Comparison of ENCODE assay signal across 16 cellular contexts in genomic region chr11:47056261-47056915, GRCh38.
DNase-seq lines count a peak whose midpoint lies in the region; ATAC-seq and TF ChIP-seq lines count a peak whose summit lies in the region.
"Had no signal": no experiment of that assay in that cellular context is flagged by ENCODE, and none has a peak within 500 bp of the region (broad histone marks: within the 10 kb centered on the region; RNA-seq: fewer than 3 reads in every experiment).

No MANE protein-coding gene starts in this region.

- no peak overlapping the region for H3K14ac ChIP-seq in H9 (ENCODE audit: insufficient read depth, low read length)

- no peaks in the 10 kb centered on the region for H3K79me1 ChIP-seq in H9 (ENCODE audit: insufficient read depth, low read depth, low read length, poor library complexity, severe bottlenecking)

- H2BK5ac ChIP-seq in H9 (ENCODE audit: insufficient read length, low read length): no peak overlapping the region

- H3T11ph ChIP-seq in H9 (ENCODE audit: low read length): no peak overlapping the region

- no peak for DNase-seq in H9
- no peak for DNase-seq in SK-N-SH
- peak; percentile 71 for DNase-seq in fibroblast of mammary gland (ENCODE audit: low read depth)
- peak; percentile 18 for DNase-seq in smooth muscle cell of the brain vasculature (ENCODE audit: low read depth, low spot score)
- DNase-seq in NK-92 treated with Interleukin-12 subunit alpha and Interleukin-12 subunit beta, amount 100 ng/mL, for 24 hours (lab: John Stamatoyannopoulos, UW): no peak
- DNase-seq in NCI-H1694 (lab: John Stamatoyannopoulos, UW): no peak
- DNase-seq: GF-D8, H7, lower lobe of right lung, NCI-H1105, psoas muscle, T-helper 2 cell, tibial artery had no signal

- H3K4me2 ChIP-seq in H9 (ENCODE audit: insufficient read depth, insufficient read length, low read length): no peak overlapping the region
- H3K4me2 ChIP-seq in SK-N-SH: no peak overlapping the region

- no peak overlapping the region for H3K18ac ChIP-seq in H9 (ENCODE audit: insufficient read length, low read depth, low read length)

- no peak for ATAC-seq in HG02840 (IDR thresholded peaks at IDR 0.05; ENCODE audit: low FRiP score, unreplicated experiment)
- ATAC-seq: gastroesophageal sphincter, lower lobe of right lung, psoas muscle had no signal

- peaks cover 10% of the 10 kb centered on the region for H3K4me1 ChIP-seq in H9 (ENCODE audit: insufficient read depth, low read length)
- peaks cover 0 to 27% of the 10 kb centered on the region in 2 experiments; a peak in 1 of 4 replicates for H3K4me1 ChIP-seq in SK-N-SH (ENCODE audit: control insufficient read depth in 1 of 2, insufficient read depth in 2 of 2, low read depth in 1 of 2, low read length in 1 of 2)
- H3K4me1 ChIP-seq: lower lobe of right lung, psoas muscle had no signal

- H3K9me2 ChIP-seq in SK-N-SH: no peaks in the 10 kb centered on the region

- H4K91ac ChIP-seq in H9 (ENCODE audit: insufficient read length, low read depth, low read length): no peak overlapping the region

- H3K27me3 ChIP-seq in H9 (ENCODE audit: insufficient read depth, low read length): no peaks in the 10 kb centered on the region
- H3K27me3 ChIP-seq in SK-N-SH (ENCODE audit: insufficient read depth): no peaks in the 10 kb centered on the region
- H3K27me3 ChIP-seq: adrenal gland, gastroesophageal sphincter, tibial artery had no signal

- H2BK20ac ChIP-seq in H9 (ENCODE audit: low read depth, low read length, poor library complexity, severe bottlenecking): no peak overlapping the region

- WGBS in H9 (ENCODE audit: extremely low coverage, insufficient read length, low lambda C conversion rate): no CpG with 5 or more reads among the region's 3 CpGs
- 72% methylated on average over 3 of the region's 3 CpGs for WGBS in SK-N-SH (ENCODE audit: low lambda C conversion rate)

- no peak overlapping the region for H2BK15ac ChIP-seq in H9 (ENCODE audit: low read depth, low read length)

- TF ChIP-seq EP300 in SK-N-SH (IDR thresholded peaks at IDR 0.05; ENCODE audit: borderline replicate concordance in 1 of 2, low read depth in 1 of 2, low read length in 1 of 2): no peak

- H3K4me3 ChIP-seq in SK-N-SH (ENCODE audit: low read depth in 2 of 2, low read length in 1 of 2) (no peak overlapping the region), fibroblast of mammary gland (ENCODE audit: control insufficient read depth, low read depth, low read length) (no peak overlapping the region)
- H3K4me3 ChIP-seq: adrenal gland, gastroesophageal sphincter, lower lobe of right lung, psoas muscle, tibial artery had no signal

- no peaks in the 10 kb centered on the region for H3K23me2 ChIP-seq in H9 (ENCODE audit: insufficient read length, low read depth, low read length, poor library complexity, severe bottlenecking)

- H3K9me3 Mint-ChIP-seq in H9: no peaks in the 10 kb centered on the region; a peak in 1 of 5 replicates

- CTCF ChIA-PET in SK-N-SH (lab: Yijun Ruan, JAX): interaction anchor here (2.3 kb wide), 1 partner anchor 97 kb away, joined by 7 read pairs; no protein-coding TSS in a partner anchor

- H3K56ac ChIP-seq in H9 (ENCODE audit: insufficient read length, low read depth, low read length): no peak overlapping the region

- peak overlapping the region in 2 of 3 experiments; percentile 3 to 56; a peak in 2 of 7 replicates for H3K27ac Mint-ChIP-seq in H9

- H2AK5ac ChIP-seq in H9 (ENCODE audit: insufficient read length, low read length): no peak overlapping the region

- H3K9me3 ChIP-seq in H9 (ENCODE audit: control insufficient read depth, low read depth, low read length) (no peaks in the 10 kb centered on the region), SK-N-SH (no peaks in the 10 kb centered on the region)
- H3K9me3 ChIP-seq: adrenal gland, lower lobe of right lung, psoas muscle had no signal

- peaks cover 4% of the 10 kb centered on the region for H3F3A ChIP-seq in SK-N-SH (replicated peaks; ENCODE audit: insufficient read depth)

- H3K9ac ChIP-seq in H9 (ENCODE audit: extremely low read depth, insufficient read length, low read length) (no peak overlapping the region), SK-N-SH (no peak overlapping the region)

- TF ChIP-seq CTCF in H9 (conservative IDR thresholded peaks at IDR 0.05): no peak
- TF ChIP-seq CTCF in SK-N-SH (IDR thresholded peaks at IDR 0.05): no peak
- no peak for TF ChIP-seq CTCF in fibroblast of mammary gland (conservative IDR thresholded peaks at IDR 0.05; ENCODE audit: control insufficient read depth, insufficient read depth, low read depth, low read length)

- H3K27me3 Mint-ChIP-seq in H9 (ENCODE audit: low read depth): no peaks in the 10 kb centered on the region

- no peak overlapping the region for H3K27ac ChIP-seq in H9 (ENCODE audit: insufficient read length, low read depth, low read length)
- H3K27ac ChIP-seq in SK-N-SH (ENCODE audit: low read depth in 2 of 2, low read length in 1 of 2): no peak overlapping the region; a peak in 1 of 4 replicates
- H3K27ac ChIP-seq: adrenal gland, gastroesophageal sphincter, lower lobe of right lung, psoas muscle, tibial artery had no signal

- H2BK12ac ChIP-seq in H9 (ENCODE audit: insufficient read length, low read depth, low read length): no peak overlapping the region

- H4K5ac ChIP-seq in H9 (ENCODE audit: insufficient read length, low read depth, low read length): no peak overlapping the region

- H4K20me1 ChIP-seq in H9 (ENCODE audit: control insufficient read depth, insufficient read depth, insufficient read length) (no peaks in the 10 kb centered on the region), SK-N-SH (ENCODE audit: insufficient read depth) (no peaks in the 10 kb centered on the region)

- H2AFZ ChIP-seq in H9 (ENCODE audit: low read length) (no peak overlapping the region), SK-N-SH (ENCODE audit: low read depth) (no peak overlapping the region)

- no peak for TF ChIP-seq RAD21 in SK-N-SH (IDR thresholded peaks at IDR 0.05; ENCODE audit: low read length)

- H4K8ac ChIP-seq in H9 (replicated peaks; ENCODE audit: insufficient read length, low read depth, low read length): no peak overlapping the region

- peaks cover 2 to 13% of the 10 kb centered on the region in 2 experiments for H3K36me3 ChIP-seq in SK-N-SH (replicated peaks in 1 of 2; ENCODE audit: control insufficient read depth in 1 of 2, insufficient read depth in 2 of 2, low read length in 1 of 2)
- H3K36me3 ChIP-seq: adrenal gland, lower lobe of right lung had no signal

- peaks cover 28 to 31% of the 10 kb centered on the region in 2 experiments for H3K4me1 Mint-ChIP-seq in H9

- no peak overlapping the region for H3K23ac ChIP-seq in H9 (ENCODE audit: insufficient read length, low read depth, low read length)

- POLR2A ChIA-PET in SK-N-SH (lab: Yijun Ruan, JAX): no interaction called here

- H3K79me2 ChIP-seq in H9 (ENCODE audit: insufficient read depth, low read length): no peaks in the 10 kb centered on the region
- no peaks in the 10 kb centered on the region for H3K79me2 ChIP-seq in SK-N-SH (ENCODE audit: insufficient read depth)

- no peak overlapping the region for H2BK120ac ChIP-seq in H9 (ENCODE audit: low read depth, low read length, poor library complexity, severe bottlenecking)

- H3K4ac ChIP-seq in H9 (ENCODE audit: low read depth, low read length): no peak overlapping the region

- H3K4me3 Mint-ChIP-seq in H9: no peak overlapping the region

- H3K36me3 Mint-ChIP-seq in H9 (ENCODE audit: insufficient read depth in 1 of 3, low read depth in 3 of 3): peaks cover 3 to 13% (median 7%) of the 10 kb centered on the region in 3 experiments; a peak in 5 of 7 replicates

TF ChIP-seq in SK-N-SH, 30 proteins besides CTCF, POLR2A, EP300 and RAD21:
- TF ChIP-seq JUND (IDR thresholded peaks at IDR 0.05) (no peak), POLR2AphosphoS5 (IDR thresholded peaks at IDR 0.05; ENCODE audit: low read depth, low read length) (no peak), TCF12 (IDR thresholded peaks at IDR 0.05) (peak; percentile 27; the same call in 1 of the 2 replicates), RFX5 (IDR thresholded peaks at IDR 0.05; ENCODE audit: low read length) (no peak), FOSL2 (IDR thresholded peaks at IDR 0.05; ENCODE audit: borderline replicate concordance, low read depth) (0 out of 2 replicates have a peak, but pooled peaks have one; percentile 15)

Comparison
In these comparisons a context has a peak if more than half of its experiments do, and no peak if none do; other contexts are left out.
1. DNase-seq: peak in fibroblast of mammary gland (single experiment) and smooth muscle cell of the brain vasculature (single experiment); none in H9 (single experiment), SK-N-SH (single experiment), NK-92 treated with Interleukin-12 subunit alpha and Interleukin-12 subunit beta, amount 100 ng/mL, for 24 hours (single experiment) and NCI-H1694 (single experiment).